In the genomic region with DNA sequence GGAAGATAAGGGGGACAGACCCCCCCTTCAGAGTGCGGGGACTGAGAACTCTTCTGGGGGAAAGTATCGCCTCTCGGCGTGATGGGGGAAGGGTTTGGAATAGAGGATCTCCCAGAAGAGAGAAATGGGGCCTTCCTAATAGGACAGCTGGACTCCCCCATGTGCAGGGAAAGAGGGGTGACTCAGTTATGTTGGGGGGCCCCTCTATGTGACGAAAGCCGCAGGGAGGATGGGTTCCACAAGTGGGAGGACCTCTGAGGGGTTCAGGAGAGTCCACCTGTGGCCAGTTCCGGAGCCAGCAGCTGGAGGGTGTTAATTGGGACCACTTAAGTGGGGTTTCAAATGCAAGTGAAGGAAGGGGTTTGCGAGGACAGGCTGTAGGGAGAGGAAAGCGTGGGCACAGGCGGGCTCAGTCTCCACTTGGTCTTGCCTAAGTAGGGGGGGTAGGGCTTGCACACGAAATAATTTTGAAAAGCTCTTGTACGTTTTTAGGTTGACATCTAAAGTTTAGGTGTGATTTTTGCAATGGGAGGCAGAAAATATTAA, we compare ENCODE assay signal across 8 cellular contexts. TPM values are rescaled to one million over a fixed set of nuclear protein-coding genes. Genes with fewer than 3 reads are reported as not detected.
A peak's percentile ranks its signal among the peaks of the same experiment; 100 is the strongest.
DNase-seq lines count a peak whose midpoint lies in the region; ATAC-seq and TF ChIP-seq lines count a peak whose summit lies in the region.

No MANE protein-coding gene starts in this region.

- peak overlapping the region; percentile 79 for H3K9ac ChIP-seq in MM.1S (ENCODE audit: low read length)

- H3K4me3 ChIP-seq in MM.1S (ENCODE audit: low read length) (peak overlapping the region; percentile 76), ectodermal cell (ENCODE audit: insufficient read depth, low read depth, low read length) (peak overlapping the region; percentile 62), neuron (ENCODE audit: low read length) (peak overlapping the region; percentile 60)

- no peak overlapping the region for H2AFZ ChIP-seq in MM.1S (ENCODE audit: low read length)
- H2AFZ ChIP-seq in neuron (ENCODE audit: low read depth, low read length): no peak overlapping the region

- H3K9me2 ChIP-seq in MM.1S (replicated peaks; ENCODE audit: insufficient read depth, low read length): no peaks in the 10 kb centered on the region

- no peak for TF ChIP-seq CTCF in MM.1S (IDR thresholded peaks at IDR 0.05; ENCODE audit: low read length)

- H3K36me3 ChIP-seq in MM.1S (replicated peaks; ENCODE audit: insufficient read depth, low read length) (no peaks in the 10 kb centered on the region), ectodermal cell (ENCODE audit: control insufficient read depth, insufficient read depth, low read length) (no peaks in the 10 kb centered on the region), neuron (ENCODE audit: insufficient read depth, low read length) (peaks cover 24% of the 10 kb centered on the region)

- DNase-seq in NCI-H2029 (lab: John Stamatoyannopoulos, UW) (peak; percentile 9), NCI-H2029 treated with DMSO at 0.1 percent for 48 hours (lab: John Stamatoyannopoulos, UW) (no peak), MM.1S (no peak), NCI-H2081 treated with DMSO at 0.1 percent for 48 hours (lab: John Stamatoyannopoulos, UW) (no peak)
- DNase-seq in activated CD4-positive, alpha-beta T cell treated with anti-CD3 and anti-CD28 coated beads, Interleukin-2, amount 50 U/mL, for 48 hours: no peak

- ATAC-seq in HG02973 (IDR thresholded peaks at IDR 0.05; ENCODE audit: unreplicated experiment): no peak

- no peaks in the 10 kb centered on the region for H4K20me1 ChIP-seq in MM.1S (ENCODE audit: insufficient read depth, low read length)

- H3F3A ChIP-seq in MM.1S (ENCODE audit: insufficient read depth, low read length): no peaks in the 10 kb centered on the region

- H3K4me1 ChIP-seq in MM.1S (ENCODE audit: low read length) (peaks cover 10% of the 10 kb centered on the region), ectodermal cell (ENCODE audit: control insufficient read depth, insufficient read depth, low read length) (peaks cover 5% of the 10 kb centered on the region), neuron (ENCODE audit: insufficient read depth, low read length) (peaks cover 12% of the 10 kb centered on the region)

- no peaks in the 10 kb centered on the region for H3K9me3 ChIP-seq in MM.1S (replicated peaks; ENCODE audit: insufficient read depth, low read length)
- no peaks in the 10 kb centered on the region for H3K9me3 ChIP-seq in ectodermal cell (ENCODE audit: control insufficient read depth, low read length)
- H3K9me3 ChIP-seq in neuron (ENCODE audit: low read length): no peaks in the 10 kb centered on the region

- H3K27me3 ChIP-seq in MM.1S (replicated peaks; ENCODE audit: insufficient read depth, low read length): no peaks in the 10 kb centered on the region
- H3K27me3 ChIP-seq in ectodermal cell (ENCODE audit: control insufficient read depth, insufficient read depth, low read length, poor library complexity, severe bottlenecking): peaks cover 3% of the 10 kb centered on the region
- H3K27me3 ChIP-seq in neuron (ENCODE audit: insufficient read depth, low read length): no peaks in the 10 kb centered on the region

- H3K4me2 ChIP-seq in MM.1S (ENCODE audit: low read depth, low read length): peak overlapping the region; percentile 70

- WGBS in ectodermal cell, 2 experiments: 1 to 2% methylated on average over 12 of the region's 12 CpGs

- peak overlapping the region; percentile 29; the same call in 1 of the 2 replicates for H3K27ac ChIP-seq in MM.1S (ENCODE audit: low read length)
- H3K27ac ChIP-seq in ectodermal cell (ENCODE audit: insufficient read depth, low read depth, low read length, poor library complexity, severe bottlenecking): no peak overlapping the region

- H3K79me2 ChIP-seq in MM.1S (ENCODE audit: low read length): peaks cover 56% of the 10 kb centered on the region

RNA-seq across cellular contexts. Expression of gene SUV39H1, which starts 0.7 kb away (rescaled TPM):
- 16.2 TPM for polyA plus RNA-seq in ectodermal cell (2013, experiment 1 of 4)
- 14.5 TPM for polyA plus RNA-seq in ectodermal cell (2013, experiment 2 of 4)
- polyA plus RNA-seq in ectodermal cell (2013, experiment 3 of 4): 11.9 TPM
- polyA plus RNA-seq in ectodermal cell (2013, experiment 4 of 4): 12.8 TPM

RNA-seq across cellular contexts. Expression of gene WAS, which starts 13.7 kb away (rescaled TPM):
- polyA plus RNA-seq in ectodermal cell (2013, experiment 1 of 4): 1.4 TPM
- polyA plus RNA-seq in ectodermal cell (2013, experiment 2 of 4): 0.69 TPM
- 0.59 TPM for polyA plus RNA-seq in ectodermal cell (2013, experiment 3 of 4)
- 0.89 TPM for polyA plus RNA-seq in ectodermal cell (2013, experiment 4 of 4)
